8 cellular contexts compared by ENCODE assay signal in genomic region chr16:46620265-46621005, GRCh38. TPM values are rescaled to one million over a fixed set of nuclear protein-coding genes. Genes with fewer than 3 reads are reported as not detected.
DNase-seq lines count a peak whose midpoint lies in the region; ATAC-seq and TF ChIP-seq lines count a peak whose summit lies in the region.

No MANE protein-coding gene starts in this region.

- H3K36me3 ChIP-seq in iPS-15b (ENCODE audit: control insufficient read depth, insufficient read depth, low read length) (peaks cover 9% of the 10 kb centered on the region), stomach smooth muscle (ENCODE audit: control insufficient read depth in 2 of 2, insufficient read depth in 2 of 2, low read length in 2 of 2) (no peaks in the 10 kb centered on the region)

- H3K9me3 Mint-ChIP-seq in activated naive CD4-positive, alpha-beta T cell treated with anti-CD3 and anti-CD28 coated beads, Interleukin-2, amount 50 U/mL, for 24 hours, result no peaks in the 10 kb centered on the region

- peak overlapping the region; percentile 90 for H3K4me3 Mint-ChIP-seq in activated naive CD4-positive, alpha-beta T cell treated with anti-CD3 and anti-CD28 coated beads, Interleukin-2, amount 50 U/mL, for 24 hours

- H3K36me3 Mint-ChIP-seq in activated naive CD4-positive, alpha-beta T cell treated with anti-CD3 and anti-CD28 coated beads, Interleukin-2, amount 50 U/mL, for 24 hours, result no peaks in the 10 kb centered on the region

- H3K4me3 ChIP-seq in WI38 (ENCODE audit: low read depth, low read length), result peak overlapping the region; percentile 80
- H3K4me3 ChIP-seq in iPS-15b (ENCODE audit: low read depth, low read length), result peak overlapping the region; percentile 91
- H3K4me3 ChIP-seq in stomach smooth muscle (ENCODE audit: low read length in 2 of 2), result peak overlapping the region; percentile 59 to 74

- no peaks in the 10 kb centered on the region for H3K27me3 Mint-ChIP-seq in activated naive CD4-positive, alpha-beta T cell treated with anti-CD3 and anti-CD28 coated beads, Interleukin-2, amount 50 U/mL, for 24 hours

- ATAC-seq in GM21423 (IDR thresholded peaks at IDR 0.05; ENCODE audit: unreplicated experiment) (no peak), GM19023 (IDR thresholded peaks at IDR 0.05; ENCODE audit: unreplicated experiment) (no peak)

- no peaks in the 10 kb centered on the region for H3K9me3 ChIP-seq in iPS-15b (ENCODE audit: control insufficient read depth, insufficient read depth, low read length)
- H3K9me3 ChIP-seq in stomach smooth muscle (ENCODE audit: control insufficient read depth in 2 of 2, low read length in 2 of 2), result no peaks in the 10 kb centered on the region

- no peaks in the 10 kb centered on the region for H3K27me3 ChIP-seq in iPS-15b (ENCODE audit: control insufficient read depth, insufficient read depth, low read length)
- peaks cover 0 to 2% of the 10 kb centered on the region in 2 donors for H3K27me3 ChIP-seq in stomach smooth muscle (ENCODE audit: control insufficient read depth in 1 of 2, insufficient read depth in 2 of 2, low read length in 2 of 2)

- no peak for TF ChIP-seq CTCF in WI38 (IDR thresholded peaks at IDR 0.05; ENCODE audit: low read depth, low read length)

- H3K4me1 ChIP-seq in iPS-15b (ENCODE audit: control insufficient read depth, insufficient read depth, low read length), result no peaks in the 10 kb centered on the region
- peaks cover 4% of the 10 kb centered on the region for H3K4me1 ChIP-seq in stomach smooth muscle (ENCODE audit: control insufficient read depth, insufficient read depth, low read length)

- H3K4me1 Mint-ChIP-seq in activated naive CD4-positive, alpha-beta T cell treated with anti-CD3 and anti-CD28 coated beads, Interleukin-2, amount 50 U/mL, for 24 hours, result peaks cover 16% of the 10 kb centered on the region

- peak overlapping the region; percentile 63 for H3K9ac ChIP-seq in iPS-15b (ENCODE audit: low read depth, low read length)
- no peak overlapping the region for H3K9ac ChIP-seq in stomach smooth muscle (ENCODE audit: low read length in 2 of 2)

- no peak for DNase-seq in activated naive CD4-positive, alpha-beta T cell treated with Interleukin-2 at 50 U/mL for 16 hours
- DNase-seq in HT1080 (ENCODE audit: low read depth), result peak; percentile 29

- H3K27ac Mint-ChIP-seq in activated naive CD4-positive, alpha-beta T cell treated with anti-CD3 and anti-CD28 coated beads, Interleukin-2, amount 50 U/mL, for 24 hours, result no peak overlapping the region

- no peak overlapping the region for H3K27ac ChIP-seq in stomach smooth muscle (ENCODE audit: low read length)

RNA-seq across cellular contexts. Expression of gene SHCBP1, which starts 0.7 kb away (rescaled TPM):
- total RNA-seq in HT1080 (2014; rRNA removed; shearing (Covaris generic)), result 33.3 and 38.1 TPM in 2 replicates
- polyA plus RNA-seq in HT1080 (2015; cell fraction: cytosol; rRNA removed), result 33.2 and 34.8 TPM in 2 replicates
- 42.1 and 43.3 TPM in 2 replicates for polyA plus RNA-seq in HT1080 (2015; cell fraction: nucleus; rRNA removed)
